In the genomic region with DNA sequence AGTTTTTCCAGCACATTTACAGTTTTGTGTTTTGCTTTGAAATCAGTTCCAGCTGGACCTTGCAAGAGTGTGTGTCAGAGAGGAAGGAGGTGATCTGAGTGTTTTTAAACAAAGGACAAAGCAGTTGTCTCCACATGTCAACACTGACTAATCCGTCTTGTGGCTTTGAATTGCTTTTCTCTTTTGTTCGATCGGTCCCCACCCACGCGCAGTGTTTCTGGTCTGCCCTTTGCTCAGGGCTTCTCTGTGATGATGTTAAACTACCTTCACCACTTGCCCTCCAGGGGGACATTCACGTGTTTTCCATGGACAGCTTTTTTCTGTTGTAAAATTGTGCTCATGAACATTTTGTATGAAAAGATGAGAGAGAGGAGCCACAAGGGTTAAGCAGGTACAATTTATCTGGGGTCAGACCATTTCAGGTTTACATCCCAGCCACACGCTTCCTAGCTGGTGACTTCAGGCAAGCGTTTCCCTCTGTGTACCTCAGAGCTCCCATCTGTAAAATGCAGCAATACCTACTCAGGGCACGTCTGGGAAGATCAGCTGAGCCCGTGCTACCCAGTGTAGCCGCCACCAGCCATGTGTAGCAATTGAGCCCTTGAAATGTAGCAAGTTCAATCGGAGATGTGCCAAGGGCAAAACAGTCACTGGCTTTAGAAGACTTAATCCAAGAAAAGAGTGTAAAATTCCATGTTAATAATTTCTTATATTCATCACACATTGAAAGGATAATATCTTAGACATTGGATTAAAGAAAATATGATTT, we compare ENCODE assay signal across 8 cellular contexts. TPM values are rescaled to one million over a fixed set of nuclear protein-coding genes. Genes with fewer than 3 reads are reported as not detected.
DNase-seq lines count a peak whose midpoint lies in the region; ATAC-seq and TF ChIP-seq lines count a peak whose summit lies in the region.

No MANE protein-coding gene starts in this region.

- DNase-seq in Ammon's horn (ENCODE audit: low spot score), result peak; percentile 53
- DNase-seq in IMR-90, result peak; percentile 73
- DNase-seq in neuronal stem cell (ENCODE audit: low spot score), result peak; percentile 54
- no peak for DNase-seq in SHP77 treated with DMSO at 0.1 percent for 48 hours (lab: John Stamatoyannopoulos, UW)
- DNase-seq in activated gamma-delta T cell treated with Interleukin-2 at 50 U/mL for 16 hours, result no peak
- no peak for DNase-seq in thyroid gland

- H3K36me3 ChIP-seq in IMR-90 (ENCODE audit: control insufficient read depth, insufficient read depth, low read length) (peaks cover 12% of the 10 kb centered on the region), neuronal stem cell (replicated peaks in 1 of 2; ENCODE audit: control insufficient read depth in 2 of 2, insufficient read depth in 2 of 2, low read length in 2 of 2) (peaks cover 39 to 97% of the 10 kb centered on the region in 2 donors), thyroid gland (no peaks in the 10 kb centered on the region)

- H4K20me1 ChIP-seq in IMR-90 (ENCODE audit: insufficient read depth, low read length), result no peaks in the 10 kb centered on the region

- H3K79me1 ChIP-seq in IMR-90 (ENCODE audit: low read depth in 1 of 2, low read length in 2 of 2), result no peaks in the 10 kb centered on the region
- no peaks in the 10 kb centered on the region for H3K79me1 ChIP-seq in neuronal stem cell (ENCODE audit: low read depth, low read length)

- no peak overlapping the region for H2BK5ac ChIP-seq in IMR-90 (ENCODE audit: low read depth, low read length, poor library complexity, severe bottlenecking)
- H2BK5ac ChIP-seq in neuronal stem cell (ENCODE audit: low read length), result no peak overlapping the region

- 53% methylated on average over 8 of the region's 12 CpGs; no CpG with 5 or more reads in 1 of the 2 experiments for WGBS in IMR-90 (ENCODE audit: extremely low coverage in 2 of 2, insufficient read length in 1 of 2), 2 experiments
- no CpG with 5 or more reads among the region's 12 CpGs for WGBS in neuronal stem cell (ENCODE audit: extremely low coverage in 2 of 2, insufficient read length in 2 of 2, insufficient replicate concordance in 1 of 2), 2 donors
- 79 to 81% methylated on average over 12 of the region's 12 CpGs for WGBS in thyroid gland, 2 donors

- intact Hi-C loops in IMR-90 (cut with micrococcal nuclease) (loop anchor here (2.0 kb wide), 1 partner anchor 13 kb away; a partner anchor contains a TSS), thyroid gland (cut with DNase I) (no loop called here)

- H4K8ac ChIP-seq in IMR-90 (ENCODE audit: low read depth in 2 of 2, low read length in 2 of 2) (no peak overlapping the region), neuronal stem cell (ENCODE audit: low read depth, low read length) (no peak overlapping the region)

- no peak overlapping the region for H2BK20ac ChIP-seq in IMR-90 (ENCODE audit: low read depth, low read length)

- H2BK120ac ChIP-seq in IMR-90 (ENCODE audit: low read depth, low read length) (no peak overlapping the region), neuronal stem cell (ENCODE audit: low read depth, low read length) (no peak overlapping the region)

- H3K27me3 ChIP-seq in IMR-90 (ENCODE audit: control insufficient read depth, insufficient read depth, low read length), result no peaks in the 10 kb centered on the region
- no peaks in the 10 kb centered on the region for H3K27me3 ChIP-seq in neuronal stem cell (ENCODE audit: control insufficient read depth in 3 of 3, insufficient read depth in 3 of 3, low read depth in 1 of 3, low read length in 3 of 3)
- H3K27me3 ChIP-seq in thyroid gland, result no peaks in the 10 kb centered on the region

- no peak overlapping the region for H2AK9ac ChIP-seq in IMR-90 (replicated peaks; ENCODE audit: low read depth, low read length, poor library complexity)

- H3K18ac ChIP-seq in IMR-90 (ENCODE audit: low read depth, low read length) (no peak overlapping the region), neuronal stem cell (ENCODE audit: low read length) (no peak overlapping the region)

- H2BK15ac ChIP-seq in IMR-90 (ENCODE audit: low read depth, low read length) (no peak overlapping the region), neuronal stem cell (ENCODE audit: low read length) (no peak overlapping the region)

- H2AK5ac ChIP-seq in IMR-90 (ENCODE audit: low read depth, low read length) (no peak overlapping the region), neuronal stem cell (ENCODE audit: low read depth, low read length) (no peak overlapping the region)

- CTCF ChIA-PET in IMR-90 (lab: Yijun Ruan, JAX), result interaction anchor here (0.6 to 1.9 kb wide), 4 partner anchors 10 to 29 kb away, joined by 4 to 6 read pairs (median 4); a partner anchor contains a TSS

- ATAC-seq in IMR-90 (ENCODE audit: low read depth) (peak; percentile 56), GM21390 (IDR thresholded peaks at IDR 0.05; ENCODE audit: unreplicated experiment) (no peak)

- H3K27ac ChIP-seq in IMR-90 (ENCODE audit: insufficient read depth, low read length) (no peak overlapping the region), cingulate gyrus (ENCODE audit: low read depth, low read length) (peak overlapping the region; percentile 73), neuronal stem cell (replicated peaks; ENCODE audit: low read length) (no peak overlapping the region), thyroid gland (no peak overlapping the region)

- no peak overlapping the region for H4K5ac ChIP-seq in IMR-90 (ENCODE audit: low read depth, low read length)

- H3K4me2 ChIP-seq in IMR-90 (ENCODE audit: low read depth, low read length) (no peak overlapping the region), neuronal stem cell (ENCODE audit: insufficient read depth, low read length, poor library complexity, severe bottlenecking) (no peak overlapping the region)

- no peak overlapping the region for H3K14ac ChIP-seq in IMR-90 (replicated peaks; ENCODE audit: low read depth, low read length)
- H3K14ac ChIP-seq in neuronal stem cell (ENCODE audit: low read length), result no peak overlapping the region

- in situ Hi-C loops in IMR-90 (cut with MboI; ENCODE audit: low sequenced_read_pairs), result no loop called here

- H3K4me3 ChIP-seq in IMR-90 (ENCODE audit: insufficient read depth, low read depth, low read length) (no peak overlapping the region), neuronal stem cell (ENCODE audit: low read length in 2 of 2) (no peak overlapping the region), thyroid gland (replicated peaks in 1 of 3) (no peak overlapping the region)

- H2AFZ ChIP-seq in IMR-90 (replicated peaks; ENCODE audit: low read length, poor library complexity) (no peak overlapping the region), neuronal stem cell (ENCODE audit: low read length) (no peak overlapping the region)

- TF ChIP-seq CTCF in IMR-90 (conservative IDR thresholded peaks at IDR 0.05; ENCODE audit: low read depth, low read length), result peak; percentile 17; the same call in 1 of the 2 replicates
- no peak for TF ChIP-seq CTCF in thyroid gland (IDR thresholded peaks at IDR 0.05)

- no peaks in the 10 kb centered on the region for H3K4me1 ChIP-seq in IMR-90 (ENCODE audit: control insufficient read depth, insufficient read depth, low read length)
- H3K4me1 ChIP-seq in neuronal stem cell (ENCODE audit: control insufficient read depth in 2 of 2, insufficient read depth in 1 of 2, low read depth in 1 of 2, low read length in 2 of 2), result peaks cover 3 to 7% of the 10 kb centered on the region in 2 donors
- H3K4me1 ChIP-seq in thyroid gland, result peaks cover 0 to 6% of the 10 kb centered on the region in 2 donors

- H3K9ac ChIP-seq in IMR-90 (ENCODE audit: low read depth, low read length) (no peak overlapping the region), neuronal stem cell (ENCODE audit: low read depth, low read length, poor library complexity) (no peak overlapping the region)

- no peak for TF ChIP-seq RAD21 in IMR-90 (IDR thresholded peaks at IDR 0.05; ENCODE audit: low read length)

- TF ChIP-seq POLR2A in IMR-90 (IDR thresholded peaks at IDR 0.05; ENCODE audit: low read depth, low read length) (no peak), thyroid gland (IDR thresholded peaks at IDR 0.05) (no peak)

- H3K4ac ChIP-seq in IMR-90 (ENCODE audit: low read depth, low read length) (no peak overlapping the region), neuronal stem cell (ENCODE audit: low read length) (no peak overlapping the region)

- POLR2A ChIA-PET in IMR-90 (lab: Charles Lee; ENCODE audit: unreplicated experiment), result no interaction called here

- H3K23ac ChIP-seq in IMR-90 (ENCODE audit: low read depth, low read length) (no peak overlapping the region), neuronal stem cell (ENCODE audit: low read depth, low read length, poor library complexity) (no peak overlapping the region)

- no peak overlapping the region for H4K91ac ChIP-seq in IMR-90 (ENCODE audit: insufficient read depth, low read depth, low read length)
- H4K91ac ChIP-seq in neuronal stem cell (ENCODE audit: low read depth, low read length, poor library complexity), result no peak overlapping the region

- H3K9me1 ChIP-seq in IMR-90 (ENCODE audit: insufficient read depth, low read length), result no peaks in the 10 kb centered on the region

- BruUV-seq in IMR-90 (replicated peaks; lab: Mats Ljungman, UMichigan), result no TSS peak

- H3K56ac ChIP-seq in IMR-90 (ENCODE audit: extremely low read depth, insufficient read depth, low read length), result no peak overlapping the region

- dilution Hi-C loops in IMR-90 (cut with HindIII; ENCODE audit: low sequenced_read_pairs, unreplicated experiment), result no loop called here

- no peak overlapping the region for H2BK12ac ChIP-seq in neuronal stem cell (ENCODE audit: low read length)

- H3K9me3 ChIP-seq in IMR-90 (ENCODE audit: control insufficient read depth, insufficient read depth, low read length) (no peaks in the 10 kb centered on the region), neuronal stem cell (replicated peaks in 1 of 2; ENCODE audit: control insufficient read depth in 2 of 2, insufficient read depth in 1 of 2, low read depth in 1 of 2, low read length in 2 of 2) (peaks cover 0 to 4% of the 10 kb centered on the region in 2 donors), thyroid gland (no peaks in the 10 kb centered on the region)

RNA-seq across cellular contexts. Expression of a gene that starts 13.5 kb away (rescaled TPM):
- total RNA-seq in IMR-90 (2012; rRNA removed), result 4.3 and 5.0 TPM in 2 replicates
- polyA plus RNA-seq in IMR-90 (2012; rRNA removed), result 5.7 and 6.5 TPM in 2 replicates
- polyA plus RNA-seq in IMR-90 (2012; cell fraction: cytosol; rRNA removed), result 4.2 and 6.1 TPM in 2 replicates
- 15.0 and 23.0 TPM in 2 replicates for polyA plus RNA-seq in IMR-90 (2012; cell fraction: nucleus; rRNA removed; ENCODE audit: low replicate concordance)
- polyA plus RNA-seq in neuronal stem cell (2013, experiment 1 of 2), result 0.04 TPM
- 0.10 TPM for polyA plus RNA-seq in neuronal stem cell (2013, experiment 2 of 2)
- total RNA-seq in thyroid gland, result 10 to 100 TPM in 2 of 4 donors, 1 to 10 TPM in 2; 4.8 to 17.7 (median 10.5) TPM

RNA-seq across cellular contexts. Expression of a gene that starts 46.1 kb away (rescaled TPM):
- 24.9 and 30.8 TPM in 2 replicates for total RNA-seq in IMR-90 (2012; rRNA removed)
- polyA plus RNA-seq in IMR-90 (2012; rRNA removed), result 33.5 and 34.0 TPM in 2 replicates
- polyA plus RNA-seq in IMR-90 (2012; cell fraction: cytosol; rRNA removed), result 18.0 and 18.4 TPM in 2 replicates
- 60.4 and 99.1 TPM in 2 replicates for polyA plus RNA-seq in IMR-90 (2012; cell fraction: nucleus; rRNA removed; ENCODE audit: low replicate concordance)
- 47.5 TPM for polyA plus RNA-seq in neuronal stem cell (2013, experiment 1 of 2)
- polyA plus RNA-seq in neuronal stem cell (2013, experiment 2 of 2), result 43.5 TPM
- 10 to 100 TPM; 17.7 to 33.3 (median 26.7) TPM for total RNA-seq in thyroid gland

RNA-seq across cellular contexts. Expression of a gene that starts 46.4 kb away (rescaled TPM):
- total RNA-seq in IMR-90 (2012; rRNA removed) (0.54 and 0.56 TPM in 2 replicates), thyroid gland (1 to 10 TPM; 4.2 to 6.1 (median 5.4) TPM)
- 2.2 and 3.4 TPM in 2 replicates for polyA plus RNA-seq in IMR-90 (2012; rRNA removed)
- polyA plus RNA-seq in IMR-90 (2012; cell fraction: cytosol; rRNA removed), result 2.6 and 2.8 TPM in 2 replicates
- polyA plus RNA-seq in IMR-90 (2012; cell fraction: nucleus; rRNA removed; ENCODE audit: low replicate concordance), result 2.9 and 3.2 TPM in 2 replicates
- polyA plus RNA-seq in neuronal stem cell (2013, experiment 1 of 2), result 3.8 TPM
- 4.0 TPM for polyA plus RNA-seq in neuronal stem cell (2013, experiment 2 of 2)

Comparison
In these comparisons a context has a peak if more than half of its experiments do, and no peak if none do; other contexts are left out.
1. DNase-seq: peak in Ammon's horn (single experiment), IMR-90 (single experiment) and neuronal stem cell (single experiment); none in SHP77 treated with DMSO at 0.1 percent for 48 hours (single experiment), activated gamma-delta T cell treated with Interleukin-2 at 50 U/mL for 16 hours (single experiment) and thyroid gland (0 of 2).